ENCODE assay signal across 35 cellular contexts in genomic region chr20:547394-547793, GRCh38. TPM values are rescaled to one million over a fixed set of nuclear protein-coding genes. Genes with fewer than 3 reads are reported as not detected.
A peak's percentile ranks its signal among the peaks of the same experiment; 100 is the strongest.
DNase-seq lines count a peak whose midpoint lies in the region; ATAC-seq, FAIRE-seq and TF ChIP-seq lines count a peak whose summit lies in the region.
"Had no signal": no experiment of that assay in that cellular context is flagged by ENCODE, and none has a peak within 500 bp of the region (broad histone marks: within the 10 kb centered on the region; RNA-seq: fewer than 3 reads in every experiment).

No MANE protein-coding gene starts in this region.

- no peak overlapping the region for H2AK5ac ChIP-seq in H1 (ENCODE audit: low read depth, low read length)

- FAIRE-seq in HepG2 (lab: Jason Lieb, UNC), result peak; percentile 23
- no peak for FAIRE-seq in A549 (lab: Jason Lieb, UNC)
- no peak for FAIRE-seq in K562 (lab: Jason Lieb, UNC)
- FAIRE-seq in H1 (lab: Jason Lieb, UNC), result no peak
- FAIRE-seq: A204.1, D721Med had no signal

- CTCF ChIA-PET in HepG2 (lab: Yijun Ruan, JAX; ENCODE audit: low intra/inter-chr PET ratio, low total read pairs), result no interaction called here
- CTCF ChIA-PET in A549 (lab: Yijun Ruan, JAX), result interaction anchor here (1.2 to 13.2 kb wide), 3 partner anchors 14 to 192 kb away, joined by 3 to 85 read pairs (median 4); no protein-coding TSS in a partner anchor
- CTCF ChIA-PET in K562 (lab: Yijun Ruan, JAX; ENCODE audit: low intra/inter-chr PET ratio), result no interaction called here
- CTCF ChIA-PET in H1 (lab: Charles Lee; ENCODE audit: partially characterized antibody), result interaction anchor here (1.4 to 2.1 kb wide), 3 partner anchors 15 to 191 kb away, joined by 4 to 8 read pairs (median 4); no protein-coding TSS in a partner anchor
- CTCF ChIA-PET in Caco-2 (lab: Charles Lee), result no interaction called here

- H4K5ac ChIP-seq in H1 (ENCODE audit: insufficient read length, low read depth, low read length), result no peak overlapping the region

- H3K27me3 ChIP-seq in HepG2 (ENCODE audit: control insufficient read depth in 1 of 2, insufficient read depth in 2 of 2, low read length in 2 of 2) (peaks cover 7 to 33% of the 10 kb centered on the region in 2 experiments; a peak in 4 of 5 replicates), right lobe of liver (no peaks in the 10 kb centered on the region), K562 (ENCODE audit: control insufficient read depth in 2 of 2, insufficient read depth in 2 of 2, low read length in 2 of 2) (no peaks in the 10 kb centered on the region), H1 (replicated peaks in 1 of 4; ENCODE audit: control insufficient read depth in 3 of 4, extremely low read depth in 1 of 4, insufficient read depth in 3 of 4, low read length in 3 of 4) (peaks cover 3 to 16% (median 11%) of the 10 kb centered on the region in 4 experiments; a peak in 5 of 7 replicates), Caco-2 (replicated peaks; ENCODE audit: control insufficient read depth, insufficient read depth, low read length) (no peaks in the 10 kb centered on the region)
- H3K27me3 ChIP-seq: BE2C; BLaER1; BLaER1 treated with 17β-estradiol and CSF1 and Interleukin-3, amounts not matched to agents 10 nM and 100 nM had no signal

- no peak overlapping the region for H2BK20ac ChIP-seq in H1 (ENCODE audit: low read length)

- H3K27me3 Mint-ChIP-seq in Caco-2 (ENCODE audit: insufficient read depth, unreplicated experiment), result peaks cover 13% of the 10 kb centered on the region

- no peak overlapping the region for H2BK12ac ChIP-seq in H1 (ENCODE audit: low read depth, low read length)

- no peak for TF ChIP-seq POLR2A in HepG2 (IDR thresholded peaks at IDR 0.05; ENCODE audit: insufficient read depth in 1 of 2, low read depth in 2 of 2, low read length in 2 of 2)
- TF ChIP-seq POLR2A in right lobe of liver (IDR thresholded peaks at IDR 0.05), result no peak
- TF ChIP-seq POLR2A in A549 (IDR thresholded peaks at IDR 0.05; ENCODE audit: low read length), result no peak
- no peak for TF ChIP-seq POLR2A in K562 (conservative IDR thresholded peaks at IDR 0.05)
- no peak for TF ChIP-seq POLR2A in H1 (IDR thresholded peaks at IDR 0.05; ENCODE audit: control extremely low read depth in 1 of 2, low read depth in 2 of 2, low read length in 2 of 2)

- no peak overlapping the region for H3K14ac ChIP-seq in H1 (ENCODE audit: insufficient read length)

- no peak overlapping the region for H3K4me2 ChIP-seq in HepG2 (ENCODE audit: low read depth, low read length)
- H3K4me2 ChIP-seq in A549, result no peak overlapping the region
- H3K4me2 ChIP-seq in K562 (ENCODE audit: insufficient read depth, low read length), result no peak overlapping the region
- no peak overlapping the region for H3K4me2 ChIP-seq in H1 (ENCODE audit: insufficient read depth in 1 of 2, low read depth in 2 of 2, low read length in 2 of 2)
- H3K4me2 ChIP-seq: BLaER1; BLaER1 treated with 17β-estradiol and CSF1 and Interleukin-3, amounts not matched to agents 10 nM and 100 nM had no signal

- H3K79me1 ChIP-seq in H1 (ENCODE audit: low read depth, low read length), result no peaks in the 10 kb centered on the region

- H3K36me3 ChIP-seq in HepG2 (replicated peaks in 1 of 2; ENCODE audit: control insufficient read depth in 1 of 2, insufficient read depth in 2 of 2, low read length in 2 of 2) (no peaks in the 10 kb centered on the region), right lobe of liver (no peaks in the 10 kb centered on the region), K562 (ENCODE audit: control insufficient read depth, insufficient read depth, low read length) (no peaks in the 10 kb centered on the region), H1 (ENCODE audit: control insufficient read depth in 2 of 4, insufficient read depth in 4 of 4, low read length in 3 of 4) (no peaks in the 10 kb centered on the region), Caco-2 (ENCODE audit: control insufficient read depth, insufficient read depth, low read length) (no peaks in the 10 kb centered on the region)
- H3K36me3 ChIP-seq: BE2C, BLaER1 had no signal

- H4K8ac ChIP-seq in H1 (ENCODE audit: extremely low read depth, insufficient read depth, low read length), result no peak overlapping the region

- no TSS peak for BruUV-seq in HepG2 (replicated peaks; lab: Mats Ljungman, UMichigan)
- no TSS peak for BruUV-seq in K562 (replicated peaks; lab: Mats Ljungman, UMichigan)
- BruUV-seq in Caco-2 (replicated peaks; lab: Mats Ljungman, UMichigan), result no TSS peak

- H3K4me1 ChIP-seq in HepG2 (ENCODE audit: insufficient read depth, low read length) (peaks cover 12% of the 10 kb centered on the region), right lobe of liver (peaks cover 0 to 4% (median 2%) of the 10 kb centered on the region in 4 donors), A549 (peaks cover 4% of the 10 kb centered on the region; the same call in 2 of the 3 replicates), K562 (replicated peaks in 1 of 2; ENCODE audit: control insufficient read depth in 2 of 2, insufficient read depth in 2 of 2, low read length in 2 of 2) (peaks cover 0 to 30% of the 10 kb centered on the region in 2 experiments; a peak in 4 of 5 replicates), H1 (replicated peaks in 1 of 4; ENCODE audit: control insufficient read depth in 3 of 4, insufficient read depth in 4 of 4, low read length in 3 of 4) (no peaks in the 10 kb centered on the region), Caco-2 (0 out of 2 replicates have a peak, but pooled peaks cover 4% of the 10 kb centered on the region)
- H3K4me1 ChIP-seq: BE2C had no signal

- ATAC-seq in HepG2, result no peak
- ATAC-seq in right lobe of liver, result no peak
- no peak for ATAC-seq in A549
- ATAC-seq in K562, result no peak
- ATAC-seq in GM19463 (IDR thresholded peaks at IDR 0.05; ENCODE audit: unreplicated experiment), result no peak
- ATAC-seq: CD8-positive, alpha-beta T cell had no signal

- H3K9me3 Mint-ChIP-seq in Caco-2 (ENCODE audit: unreplicated experiment), result peaks cover 11% of the 10 kb centered on the region
- H3K9me3 Mint-ChIP-seq: CD4-positive, alpha-beta T cell; CD8-positive, alpha-beta memory T cell; CD8-positive, alpha-beta T cell had no signal

- H2BK15ac ChIP-seq in H1 (ENCODE audit: low read length), result no peak overlapping the region

- no peaks in the 10 kb centered on the region for H3K9me1 ChIP-seq in K562 (ENCODE audit: control insufficient read depth, insufficient read depth, low read length)

- no peak overlapping the region for H3K4me3 ChIP-seq in HepG2 (replicated peaks in 1 of 3; ENCODE audit: insufficient read depth in 1 of 3, low read depth in 2 of 3, low read length in 3 of 3)
- H3K4me3 ChIP-seq in right lobe of liver, result no peak overlapping the region
- H3K4me3 ChIP-seq in A549, result no peak overlapping the region
- no peak overlapping the region for H3K4me3 ChIP-seq in K562
- H3K4me3 ChIP-seq in H1 (ENCODE audit: extremely low read depth in 1 of 4, insufficient read depth in 2 of 4, low read depth in 3 of 4, low read length in 4 of 4), result no peak overlapping the region
- H3K4me3 ChIP-seq in Caco-2 (ENCODE audit: low read depth, low read length), result no peak overlapping the region
- H3K4me3 ChIP-seq: BLaER1; BLaER1 treated with 17β-estradiol and CSF1 and Interleukin-3, amounts not matched to agents 10 nM and 100 nM had no signal

- H3K4me1 Mint-ChIP-seq in Caco-2 (ENCODE audit: low read depth, unreplicated experiment), result peaks cover 6% of the 10 kb centered on the region

- peaks cover 4% of the 10 kb centered on the region for H3K23me2 ChIP-seq in H1 (ENCODE audit: low read depth, low read length)

- in situ Hi-C loops in HepG2 (cut with HindIII; ENCODE audit: extremely low pct_ligation_motif_present, low pct_unique_long_range_greater_than_20kb) (no loop called here), K562 (cut with MboI) (no loop called here)

- H3K4ac ChIP-seq in H1 (replicated peaks; ENCODE audit: insufficient read length, low read depth, low read length), result no peak overlapping the region

- TF ChIP-seq CTCF in HepG2 (CRISPR knock-in tag; IDR thresholded peaks at IDR 0.05) (no peak), right lobe of liver (IDR thresholded peaks at IDR 0.05) (no peak), A549 (IDR thresholded peaks at IDR 0.05) (no peak), K562 (IDR thresholded peaks at IDR 0.05 in 2 of 3, conservative IDR thresholded peaks at IDR 0.05 in 1 of 3; ENCODE audit: insufficient read depth in 2 of 3, low read depth in 1 of 3, low read length in 3 of 3) (no peak), H1 (IDR thresholded peaks at IDR 0.05; ENCODE audit: control extremely low read depth in 1 of 3, insufficient read depth in 1 of 3, low read depth in 1 of 3, low read length in 3 of 3) (no peak), Caco-2 (IDR thresholded peaks at IDR 0.05; ENCODE audit: insufficient read depth in 1 of 2, low read depth in 1 of 2, low read length in 1 of 2, severe bottlenecking in 1 of 2, unreplicated experiment in 1 of 2) (no peak)

- no peak overlapping the region for H3K9ac ChIP-seq in HepG2 (ENCODE audit: insufficient read depth, low read depth, low read length)
- no peak overlapping the region for H3K9ac ChIP-seq in K562 (ENCODE audit: insufficient read depth in 1 of 2, low read depth in 2 of 2, low read length in 2 of 2)
- H3K9ac ChIP-seq in H1 (replicated peaks in 1 of 4; ENCODE audit: extremely low read depth in 1 of 4, low read depth in 3 of 4, low read length in 3 of 4), result no peak overlapping the region
- H3K9ac ChIP-seq: BLaER1; BLaER1 treated with 17β-estradiol and CSF1 and Interleukin-3, amounts not matched to agents 10 nM and 100 nM had no signal

- no peak overlapping the region for H2BK120ac ChIP-seq in H1 (replicated peaks; ENCODE audit: low read depth, low read length)

- TF ChIP-seq RAD21 in HepG2 (CRISPR knock-in tag; IDR thresholded peaks at IDR 0.05) (no peak), A549 (conservative IDR thresholded peaks at IDR 0.05 in 1 of 2, IDR thresholded peaks at IDR 0.05 in 1 of 2) (no peak), K562 (CRISPR knock-in tag; conservative IDR thresholded peaks at IDR 0.05 in 1 of 2, IDR thresholded peaks at IDR 0.05 in 1 of 2) (no peak), H1 (IDR thresholded peaks at IDR 0.05 in 1 of 2, conservative IDR thresholded peaks at IDR 0.05 in 1 of 2; ENCODE audit: low read depth in 2 of 2, low read length in 2 of 2) (no peak)

- no peaks in the 10 kb centered on the region for H3K9me3 ChIP-seq in HepG2 (ENCODE audit: low read length)
- no peaks in the 10 kb centered on the region for H3K9me3 ChIP-seq in right lobe of liver
- peaks cover 9% of the 10 kb centered on the region for H3K9me3 ChIP-seq in A549
- no peaks in the 10 kb centered on the region for H3K9me3 ChIP-seq in K562 (replicated peaks; ENCODE audit: control insufficient read depth, insufficient read depth, low read depth, low read length)
- no peaks in the 10 kb centered on the region for H3K9me3 ChIP-seq in H1 (ENCODE audit: insufficient read depth in 2 of 2, low read depth in 1 of 2, low read length in 1 of 2)
- H3K9me3 ChIP-seq in Caco-2, result peaks cover 6% of the 10 kb centered on the region
- H3K9me3 ChIP-seq: BE2C, BLaER1 had no signal

- H4K91ac ChIP-seq in H1 (replicated peaks; ENCODE audit: insufficient read length, low read length), result no peak overlapping the region

- TF ChIP-seq EP300 in HepG2 (IDR thresholded peaks at IDR 0.05; ENCODE audit: low read depth in 2 of 2, low read length in 2 of 2), result no peak
- TF ChIP-seq EP300 in HepG2 (CRISPR knock-in tag; IDR thresholded peaks at IDR 0.05; ENCODE audit: borderline replicate concordance), result no peak
- TF ChIP-seq EP300 in A549 (IDR thresholded peaks at IDR 0.05), result no peak
- TF ChIP-seq EP300 in K562 (IDR thresholded peaks at IDR 0.05; ENCODE audit: low read length), result no peak
- TF ChIP-seq EP300 in H1 (IDR thresholded peaks at IDR 0.05; ENCODE audit: borderline replicate concordance in 1 of 2, low read depth in 2 of 2, low read length in 2 of 2), result no peak

- POLR2A ChIA-PET in HepG2 (lab: Yijun Ruan, JAX) (no interaction called here), A549 (lab: Yijun Ruan, JAX) (no interaction called here), K562 (lab: Yijun Ruan, JAX) (no interaction called here), H1 (lab: Charles Lee; ENCODE audit: partially characterized antibody) (no interaction called here), Caco-2 (lab: Charles Lee) (no interaction called here)

- H3K27ac ChIP-seq in HepG2 (ENCODE audit: extremely low read length, insufficient read depth, low read length) (no peak overlapping the region), right lobe of liver (no peak overlapping the region), A549 (no peak overlapping the region), K562 (ENCODE audit: extremely low read depth, low read depth, low read length) (no peak overlapping the region), H1 (ENCODE audit: low read depth, low read length) (no peak overlapping the region)
- H3K27ac ChIP-seq: 22Rv1; BLaER1; BLaER1 treated with 17β-estradiol and CSF1 and Interleukin-3, amounts not matched to agents 10 nM and 100 nM; C4-2B had no signal

- H3K18ac ChIP-seq in H1 (ENCODE audit: extremely low read depth, low read length), result no peak overlapping the region

- peaks cover 7% of the 10 kb centered on the region for H4K20me1 ChIP-seq in HepG2 (ENCODE audit: insufficient read depth, low read length)
- H4K20me1 ChIP-seq in K562 (replicated peaks; ENCODE audit: control insufficient read depth, insufficient read depth, low read length), result no peaks in the 10 kb centered on the region
- H4K20me1 ChIP-seq in H1 (replicated peaks in 1 of 2; ENCODE audit: control insufficient read depth in 1 of 2, insufficient read depth in 2 of 2, low read length in 2 of 2), result no peaks in the 10 kb centered on the region

- no peak overlapping the region for H3K23ac ChIP-seq in H1 (ENCODE audit: insufficient read length)

- WGBS in HepG2 (ENCODE audit: low lambda C conversion rate), result 71% methylated on average over 1 of the region's 1 CpG
- WGBS in right lobe of liver (ENCODE audit: insufficient coverage, low coverage, low lambda C conversion rate, missing lambda C conversion rate), result 88% methylated on average over 1 of the region's 1 CpG
- 67% methylated on average over 1 of the region's 1 CpG for WGBS in A549 (ENCODE audit: missing lambda C conversion rate)
- 75% methylated on average over 1 of the region's 1 CpG for WGBS in K562 (ENCODE audit: insufficient coverage, low coverage, missing lambda C conversion rate)
- WGBS in H1 (ENCODE audit: extremely low coverage in 1 of 2, insufficient coverage in 1 of 2, insufficient read length in 1 of 2, insufficient replicate concordance in 2 of 2, low coverage in 1 of 2, low lambda C conversion rate in 2 of 2, missing lambda C conversion rate in 1 of 2), 2 experiments, result 81% methylated on average over 1 of the region's 1 CpG; no CpG with 5 or more reads in 1 of the 2 experiments

- H3K27ac Mint-ChIP-seq in Caco-2 (ENCODE audit: unreplicated experiment), result no peak overlapping the region
- H3K27ac Mint-ChIP-seq: B cell; CD14-positive monocyte; CD4-positive, alpha-beta memory T cell; CD4-positive, alpha-beta T cell; CD4-positive, CD25-positive, alpha-beta regulatory T cell; CD8-positive, alpha-beta memory T cell; CD8-positive, alpha-beta T cell had no signal

- DNase-seq in HepG2 (ENCODE audit: low spot score), result no peak
- DNase-seq in right lobe of liver, result no peak
- no peak for DNase-seq in A549 (ENCODE audit: low read depth in 1 of 2, low spot score in 1 of 2)
- no peak for DNase-seq in K562 (ENCODE audit: extremely low read depth in 1 of 4, low spot score in 3 of 4)
- no peak for DNase-seq in H1 (ENCODE audit: low read depth in 1 of 2, low spot score in 2 of 2)
- DNase-seq in Caco-2, result no peak
- no peak for DNase-seq in glomerular visceral epithelial cell (ENCODE audit: extremely low spot score)
- DNase-seq: 8988T; ACHN; AML-193; BE2C; C1 segment of cervical spinal cord; Calu3; CD4-positive, alpha-beta memory T cell; CD4-positive, alpha-beta T cell; CD4-positive, CD25-positive, alpha-beta regulatory T cell; CD8-positive, alpha-beta memory T cell; CD8-positive, alpha-beta T cell; COR-L47; DMS 273 treated with DMSO at 0.1 percent for 48 hours; DMS153; DMS53; DMS79; DMS79 treated with DMSO at 0.1 percent for 48 hours; DND-41; EL had no signal

- no peak overlapping the region for H3K4me3 Mint-ChIP-seq in Caco-2 (ENCODE audit: unreplicated experiment)
- H3K4me3 Mint-ChIP-seq: B cell; CD4-positive, alpha-beta memory T cell; CD4-positive, alpha-beta T cell; CD8-positive, alpha-beta memory T cell; CD8-positive, alpha-beta T cell had no signal

- no peak overlapping the region for H2BK5ac ChIP-seq in H1 (ENCODE audit: low read depth, low read length)

- H3K79me2 ChIP-seq in HepG2 (ENCODE audit: insufficient read depth, low read length) (peaks cover 7% of the 10 kb centered on the region), K562 (ENCODE audit: control insufficient read depth, insufficient read depth, low read length) (peaks cover 12% of the 10 kb centered on the region), H1 (ENCODE audit: control insufficient read depth in 1 of 2, insufficient read depth in 2 of 2, low read length in 2 of 2) (peaks cover 7 to 10% of the 10 kb centered on the region in 2 experiments)

- intact Hi-C loops in HepG2 (cut with micrococcal nuclease; ENCODE audit: unreplicated experiment) (no loop called here), right lobe of liver (cut with DNase I) (no loop called here), K562 (cut with micrococcal nuclease) (loop anchor here (10.0 kb wide), 1 partner anchor 193 kb away; no protein-coding TSS in a partner anchor), Caco-2 (cut with micrococcal nuclease; ENCODE audit: unreplicated experiment) (no loop called here)

- H2AFZ ChIP-seq in HepG2 (ENCODE audit: low read length) (no peak overlapping the region), K562 (ENCODE audit: low read depth, low read length) (peak overlapping the region; percentile 51; the same call in 1 of the 2 replicates), H1 (ENCODE audit: low read length) (no peak overlapping the region)

- H3K56ac ChIP-seq in H1 (replicated peaks; ENCODE audit: insufficient read length, low read depth, low read length), result no peak overlapping the region

- H3K36me3 Mint-ChIP-seq in Caco-2 (ENCODE audit: insufficient read depth, unreplicated experiment), result peaks cover 12% of the 10 kb centered on the region

RNA-seq across cellular contexts. Expression of gene CSNK2A1, which starts 3.8 kb away (rescaled TPM):
- total RNA-seq in HepG2 (2016; rRNA removed; fragmentation: Illumina TruSeq; extraction: Trizol) (231 and 288 TPM in 2 replicates), right lobe of liver (10 to 100 TPM; 30.4 to 62.6 (median 37.1) TPM), K562 (2014; rRNA removed) (81.4 and 88.5 TPM in 2 replicates), K562 (2014; rRNA removed; fragmentation: Illumina TruSeq; extraction: Trizol) (149 and 152 TPM in 2 replicates), K562 (2015; rRNA removed; fragmentation: Illumina TruSeq; extraction: Trizol) (141 and 156 TPM in 2 replicates), K562 (2021) (144 and 150 TPM in 2 replicates), Caco-2 (2022) (188 and 205 TPM in 2 replicates)
- total RNA-seq in HepG2 (2016; cell fraction: cytosol; rRNA removed; fragmentation: Illumina TruSeq; extraction: Trizol; ENCODE audit: low read depth), result 61.5 and 68.7 TPM in 2 replicates
- total RNA-seq in HepG2 (2016; cell fraction: insoluble cytoplasmic fraction; rRNA removed; fragmentation: Illumina TruSeq; extraction: Trizol), result 223 and 276 TPM in 2 replicates
- total RNA-seq in HepG2 (2016; cell fraction: membrane; rRNA removed; fragmentation: Illumina TruSeq; extraction: Trizol), result 134 and 154 TPM in 2 replicates
- total RNA-seq in HepG2 (2016; cell fraction: nucleus; rRNA removed; fragmentation: Illumina TruSeq; extraction: Trizol), result 168 and 193 TPM in 2 replicates
- polyA plus RNA-seq in HepG2 (2011; rRNA removed) (131 and 153 TPM in 2 replicates), A549 (2011; rRNA removed) (231 and 306 TPM in 2 replicates), A549 (2017; fragmentation: RNase III; extraction: RNeasy Plus Mini Kit Qiagen cat#74134 plus additional on column Dnase treatment) (155 to 157 TPM (median 156 TPM) in 3 replicates), K562 (2011; rRNA removed) (103 and 145 TPM in 2 replicates), K562 (2014; fragmentation: Illumina TruSeq; extraction: Trizol) (188 and 251 TPM in 2 replicates), K562 (2014; fragmentation: Nextera tagmentation; extraction: Ambion mirVana) (100 to 1,000 TPM in 1 of 2 experiments, 10 to 100 TPM in 1; 71.0 to 101 TPM), K562 (2014; rRNA removed) (77.0 and 98.4 TPM in 2 replicates), H1 (2011; rRNA removed) (107 and 117 TPM in 2 replicates)
- 111 and 139 TPM in 2 replicates for polyA plus RNA-seq in HepG2 (2011; cell fraction: cytosol; rRNA removed)
- 88.9 and 104 TPM in 2 replicates for polyA plus RNA-seq in HepG2 (2011; cell fraction: nucleus; rRNA removed)
- polyA plus RNA-seq in HepG2 (2012), result 170 and 173 TPM in 2 replicates
- polyA plus RNA-seq in HepG2 (2016; cell fraction: cytosol; fragmentation: Illumina TruSeq; extraction: Trizol; ENCODE audit: low read depth), result 29.0 and 30.9 TPM in 2 replicates
- 222 and 255 TPM in 2 replicates for polyA plus RNA-seq in HepG2 (2016; cell fraction: insoluble cytoplasmic fraction; fragmentation: Illumina TruSeq; extraction: Trizol; ENCODE audit: low read depth)
- 56.7 and 58.4 TPM in 2 replicates for polyA plus RNA-seq in HepG2 (2016; cell fraction: membrane; fragmentation: Illumina TruSeq; extraction: Trizol; ENCODE audit: low read depth)
- 145 and 159 TPM in 2 replicates for polyA plus RNA-seq in HepG2 (2016; cell fraction: nucleus; fragmentation: Illumina TruSeq; extraction: Trizol; ENCODE audit: insufficient read depth, low read depth)
- 131 and 343 TPM in 2 replicates for polyA minus RNA-seq in HepG2 (2011; rRNA and poly(A)+ RNA removed; ENCODE audit: low replicate concordance)
- polyA minus RNA-seq in HepG2 (2011; cell fraction: cytosol; rRNA and poly(A)+ RNA removed), result 168 and 178 TPM in 2 replicates
- polyA minus RNA-seq in HepG2 (2011; cell fraction: nucleus; rRNA and poly(A)+ RNA removed), result 284 and 317 TPM in 2 replicates
- 98.3 and 99.8 TPM in 2 replicates for polyA plus RNA-seq in A549 (2012; cell fraction: cytosol; rRNA removed)
- 97.3 and 104 TPM in 2 replicates for polyA plus RNA-seq in A549 (2012; cell fraction: nucleus; rRNA removed)
- polyA minus RNA-seq in A549 (2011; rRNA and poly(A)+ RNA removed), result 263 and 303 TPM in 2 replicates
- total RNA-seq in K562 (2011; cell fraction: chromatin; rRNA removed; ENCODE audit: low replicate concordance), result 123 and 330 TPM in 2 replicates
- total RNA-seq in K562 (2011; cell fraction: nucleolus; rRNA removed), result 74.4 and 84.6 TPM in 2 replicates
- total RNA-seq in K562 (2011; cell fraction: nucleoplasm; rRNA removed), result 187 and 322 TPM in 2 replicates
- 87.8 and 148 TPM in 2 replicates for polyA plus RNA-seq in K562 (2011; cell fraction: cytosol; rRNA removed)
- polyA plus RNA-seq in K562 (2011; cell fraction: nucleus; rRNA removed), result 75.9 and 131 TPM in 2 replicates
- polyA plus RNA-seq in K562 (2012), result 89.9 and 106 TPM in 2 replicates
- polyA minus RNA-seq in K562 (2011; rRNA and poly(A)+ RNA removed), result 231 and 302 TPM in 2 replicates
- polyA minus RNA-seq in K562 (2011; cell fraction: cytosol; rRNA and poly(A)+ RNA removed), result 105 and 130 TPM in 2 replicates
- 58.4 and 139 TPM in 2 replicates for polyA minus RNA-seq in K562 (2011; cell fraction: nucleus; rRNA and poly(A)+ RNA removed)
- total RNA-seq in H1 (2021; fragmentation: NEBNext Ultra II Directional; extraction: Animal tissue kit (Norgen Biotek cat#: 25700)), result 247 and 260 TPM in 2 replicates
- polyA plus RNA-seq in H1 (2011; cell fraction: cytosol; rRNA removed), result 132 TPM
- polyA plus RNA-seq in H1 (2011; cell fraction: nucleus; rRNA removed), result 111 TPM
- polyA plus RNA-seq in H1 (2012, experiment 1 of 2), result 137 to 164 TPM (median 152 TPM) in 4 replicates
- 47.5 TPM for polyA plus RNA-seq in H1 (2012, experiment 2 of 2)
- 165 TPM for polyA plus RNA-seq in H1 (2013, experiment 1 of 2)
- 173 TPM for polyA plus RNA-seq in H1 (2013, experiment 2 of 2)
- 267 and 364 TPM in 2 replicates for polyA minus RNA-seq in H1 (2011; rRNA and poly(A)+ RNA removed)
- 136 TPM for polyA minus RNA-seq in H1 (2011; cell fraction: cytosol; rRNA and poly(A)+ RNA removed)
- polyA minus RNA-seq in H1 (2011; cell fraction: nucleus; rRNA and poly(A)+ RNA removed), result 196 TPM

Comparison
In these comparisons a context has a peak if more than half of its experiments do, and no peak if none do; other contexts are left out.
1. CTCF ChIA-PET loops: an anchor here in A549 (1.2 to 13.2 kb wide) and H1 (1.4 to 2.1 kb wide); none called in HepG2, K562 and Caco-2.
2. Of the 241 proteins assayed by ChIP-seq in both HepG2 and K562: peak only in HepG2: none; only in K562: ADNP, HDAC2, KDM1A and ZFP36; in both: none; in neither: 237.